Comparison of ENCODE assay signal across 9 cellular contexts in genomic region chr1:21779613-21780521, GRCh38. TPM values are rescaled to one million over a fixed set of nuclear protein-coding genes. Genes with fewer than 3 reads are reported as not detected.
DNase-seq lines count a peak whose midpoint lies in the region; ATAC-seq, FAIRE-seq and TF ChIP-seq lines count a peak whose summit lies in the region.
"Had no signal": no experiment of that assay in that cellular context is flagged by ENCODE, and none has a peak within 500 bp of the region (broad histone marks: within the 10 kb centered on the region; RNA-seq: fewer than 3 reads in every experiment).

No MANE protein-coding gene starts in this region.

- H3K4me1 Mint-ChIP-seq in activated T-cell treated with anti-CD3 and anti-CD28 coated beads, Interleukin-2, amount 50 U/mL, for 4 hours (ENCODE audit: low read depth): peaks cover 56% of the 10 kb centered on the region

- intact Hi-C loops in posterior vena cava (cut with DNase I): loop anchor here in 1 of 2 donors (5.0 kb wide), 1 partner anchor 1062 kb away; no protein-coding TSS in a partner anchor

- TF ChIP-seq CTCF in GM12875 (IDR thresholded peaks at IDR 0.05; ENCODE audit: borderline replicate concordance, insufficient read depth, low read depth, low read length) (no peak), D721Med (IDR thresholded peaks at IDR 0.05; ENCODE audit: insufficient read depth, missing control alignments) (no peak)

- peak overlapping the region; percentile 83 for H3K4me3 Mint-ChIP-seq in activated T-cell treated with anti-CD3 and anti-CD28 coated beads, Interleukin-2, amount 50 U/mL, for 4 hours

- H3K4me3 ChIP-seq in GM12875 (ENCODE audit: low read depth, low read length): peak overlapping the region; percentile 40

- peaks cover 6% of the 10 kb centered on the region for H3K36me3 Mint-ChIP-seq in activated T-cell treated with anti-CD3 and anti-CD28 coated beads, Interleukin-2, amount 50 U/mL, for 4 hours (ENCODE audit: insufficient read depth)

- H3K27me3 Mint-ChIP-seq in activated T-cell treated with anti-CD3 and anti-CD28 coated beads, Interleukin-2, amount 50 U/mL, for 4 hours (ENCODE audit: low read depth): no peaks in the 10 kb centered on the region

- H3K9me3 Mint-ChIP-seq in activated T-cell treated with anti-CD3 and anti-CD28 coated beads, Interleukin-2, amount 50 U/mL, for 4 hours: no peaks in the 10 kb centered on the region

- peak; percentile 15 for DNase-seq in activated T-cell treated with anti-CD3 and anti-CD28 coated beads, Interleukin-2, amount 50 U/mL, for 4 hours
- DNase-seq in posterior vena cava (ENCODE audit: low spot score) (peak; percentile 25), SKM-1 (lab: John Stamatoyannopoulos, UW; ENCODE audit: unreplicated experiment) (no peak), cerebellar cortex (ENCODE audit: low spot score) (no peak), D721Med (ENCODE audit: insufficient read length, low spot score) (no peak), NCI-H2081 (lab: John Stamatoyannopoulos, UW) (no peak)

- ATAC-seq in HG03045 (IDR thresholded peaks at IDR 0.05; ENCODE audit: unreplicated experiment): peak; percentile 17
- ATAC-seq in activated T-cell treated with anti-CD3 and anti-CD28 coated beads, Interleukin-2, amount 50 U/mL, for 4 hours: peak; percentile 47

- FAIRE-seq in D721Med (lab: Jason Lieb, UNC): no peak

RNA-seq across cellular contexts. Expression of gene USP48, which starts 3.1 kb away (rescaled TPM):
- 10 to 100 TPM; 49.0 to 52.2 (median 50.6) TPM for total RNA-seq in activated T-cell treated with anti-CD3 and anti-CD28 coated beads, Interleukin-2, amount 50 U/mL, for 4 hours
- 10 to 100 TPM; 51.4 to 56.8 TPM for total RNA-seq in posterior vena cava

RNA-seq across cellular contexts. Expression of gene LDLRAD2, which starts 32.2 kb away (rescaled TPM):
- total RNA-seq in activated T-cell treated with anti-CD3 and anti-CD28 coated beads, Interleukin-2, amount 50 U/mL, for 4 hours: under 1 TPM in 1 of 3 donors, not detected in 2; 0.05 TPM
- total RNA-seq in posterior vena cava: under 1 TPM; 0.24 to 0.28 TPM
- total RNA-seq: RPMI7951 had no signal

Comparison
In these comparisons a context has a peak if more than half of its experiments do, and no peak if none do; other contexts are left out.
1. DNase-seq: peak in activated T-cell treated with anti-CD3 and anti-CD28 coated beads, Interleukin-2, amount 50 U/mL, for 4 hours (single experiment) and posterior vena cava (single experiment); none in SKM-1 (single experiment), cerebellar cortex (single experiment), D721Med (single experiment) and NCI-H2081 (0 of 2).